Comparison of ENCODE assay signal across 17 cellular contexts in the genomic region with DNA sequence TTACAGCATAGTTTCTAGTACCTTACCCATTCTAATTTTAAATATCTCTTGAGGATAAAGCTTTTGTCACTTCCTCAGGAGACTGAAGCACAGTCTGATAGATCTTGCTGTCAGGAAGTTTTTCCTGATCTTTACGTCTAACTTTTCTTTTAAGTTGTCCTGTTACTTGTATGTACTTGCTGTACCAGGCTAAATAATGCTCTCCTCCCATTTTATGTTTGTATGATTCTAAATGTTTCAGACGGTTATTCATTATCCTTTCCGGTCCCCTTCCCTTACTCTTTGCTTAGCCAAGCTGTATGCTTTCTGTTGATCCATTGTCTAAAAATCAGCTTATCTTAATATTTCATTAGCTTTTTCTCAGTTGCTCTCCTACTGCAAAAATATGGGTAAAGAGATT. TPM values are rescaled to one million over a fixed set of nuclear protein-coding genes. Genes with fewer than 3 reads are reported as not detected.
"Had no signal": no experiment of that assay in that cellular context is flagged by ENCODE, and none has a peak within 500 bp of the region (broad histone marks: within the 10 kb centered on the region; RNA-seq: fewer than 3 reads in every experiment).

No MANE protein-coding gene starts in this region.

- ATAC-seq: body of pancreas; naive thymus-derived CD4-positive, alpha-beta T cell had no signal

- H3K27me3 ChIP-seq: body of pancreas, stomach, uterus had no signal

- H3K27ac Mint-ChIP-seq: activated B cell treated with CpG ODN at 0.5 μM for 24 hours; activated naive CD4-positive, alpha-beta T cell treated with anti-CD3 and anti-CD28 coated beads, Interleukin-2, amount 50 U/mL, for 24 hours; activated T-cell treated with anti-CD3 and anti-CD28 coated beads, Interleukin-2, amount 50 U/mL, for 24 hours; naive thymus-derived CD4-positive, alpha-beta T cell; T-helper 1 cell treated with Interleukin-12 subunit alpha and Interleukin-12 subunit beta and Interleukin-4 antibody, amounts not matched to agents 30 μg/mL and 1 μg/mL, for 36 hours had no signal

- DNase-seq: activated B cell treated with CpG ODN at 0.5 μM for 24 hours; activated CD4-positive, alpha-beta T cell treated with anti-CD3 and anti-CD28 coated beads, Interleukin-2, amount 50 U/mL, for 1 hour; activated effector memory CD4-positive, alpha-beta T cell treated with Interleukin-2 at 50 U/mL for 16 hours; activated T-cell treated with anti-CD3 and anti-CD28 coated beads, Interleukin-2, amount 50 U/mL, for 24 hours; body of pancreas; hippocampal formation; kidney glomerular epithelial cell; naive thymus-derived CD4-positive, alpha-beta T cell; occipital lobe; stomach; uterus had no signal

- H3K9me3 ChIP-seq: body of pancreas, stomach, thoracic aorta, uterus had no signal

- H3K36me3 ChIP-seq: stomach, thoracic aorta, uterus had no signal

- H3K4me3 Mint-ChIP-seq: activated B cell treated with CpG ODN at 0.5 μM for 24 hours; activated naive CD4-positive, alpha-beta T cell treated with anti-CD3 and anti-CD28 coated beads, Interleukin-2, amount 50 U/mL, for 24 hours; activated T-cell treated with anti-CD3 and anti-CD28 coated beads, Interleukin-2, amount 50 U/mL, for 24 hours; naive thymus-derived CD4-positive, alpha-beta T cell; T-helper 1 cell treated with Interleukin-12 subunit alpha and Interleukin-12 subunit beta and Interleukin-4 antibody, amounts not matched to agents 30 μg/mL and 1 μg/mL, for 36 hours had no signal

- H3K27ac ChIP-seq: body of pancreas, SK-N-MC, thoracic aorta, uterus had no signal

- H3K4me3 ChIP-seq: body of pancreas, lung, SK-N-MC, stomach, thoracic aorta, uterus had no signal

RNA-seq across cellular contexts. Expression of a gene that starts 17.1 kb away (rescaled TPM):
- total RNA-seq: mononuclear cell had no signal
- polyA plus RNA-seq: naive thymus-derived CD4-positive, alpha-beta T cell had no signal
